13 cellular contexts compared by ENCODE assay signal in the genomic region with DNA sequence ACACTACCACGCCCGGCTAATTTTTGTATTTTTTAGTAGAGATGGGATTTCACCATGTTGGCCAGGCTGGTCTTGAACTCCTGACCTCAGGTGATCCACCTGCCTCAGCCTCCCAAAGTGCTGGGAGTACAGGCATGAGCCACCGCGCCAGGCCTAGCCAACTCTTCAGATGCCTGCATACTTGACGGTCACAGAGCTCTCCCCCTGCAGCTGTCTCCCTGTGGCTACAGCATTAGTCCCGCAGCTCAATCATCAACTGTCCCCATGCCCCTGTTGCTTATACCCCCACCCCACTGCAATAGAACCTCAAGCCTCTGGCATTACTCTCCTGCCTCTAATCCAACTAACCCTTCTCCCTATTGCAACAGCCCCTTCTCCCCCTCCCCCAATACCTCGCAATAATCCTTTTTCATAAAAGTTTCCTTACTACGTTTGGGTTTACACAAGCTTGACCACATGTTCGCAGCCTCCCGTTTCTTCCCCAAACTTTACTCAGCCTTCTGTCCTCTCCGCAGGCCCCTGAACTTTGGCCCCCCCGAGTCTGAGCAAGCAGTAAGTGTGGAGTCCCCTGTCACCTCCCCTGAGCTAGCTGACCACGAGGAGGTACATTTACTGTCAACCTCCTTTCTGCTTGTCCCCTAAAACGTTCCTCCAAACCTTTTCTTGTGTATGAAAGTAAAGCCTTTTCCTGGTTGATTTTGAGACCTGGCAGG. TPM values are rescaled to one million over a fixed set of nuclear protein-coding genes. Genes with fewer than 3 reads are reported as not detected.
DNase-seq lines count a peak whose midpoint lies in the region; ATAC-seq and TF ChIP-seq lines count a peak whose summit lies in the region.
"Had no signal": no experiment of that assay in that cellular context is flagged by ENCODE, and none has a peak within 500 bp of the region (broad histone marks: within the 10 kb centered on the region; RNA-seq: fewer than 3 reads in every experiment).

No MANE protein-coding gene starts in this region.

- peaks cover 18% of the 10 kb centered on the region for H3K36me3 Mint-ChIP-seq in CD4-positive, alpha-beta T cell (ENCODE audit: low read depth)
- H3K36me3 Mint-ChIP-seq in activated CD4-positive, alpha-beta memory T cell treated with anti-CD3 and anti-CD28 coated beads for 36 hours, result peaks cover 10% of the 10 kb centered on the region
- H3K36me3 Mint-ChIP-seq in mesothelial cell of epicardium, result peaks cover 15% of the 10 kb centered on the region

- no peak overlapping the region for H3K27ac Mint-ChIP-seq in CD4-positive, alpha-beta T cell
- H3K27ac Mint-ChIP-seq in activated CD4-positive, alpha-beta memory T cell treated with anti-CD3 and anti-CD28 coated beads for 36 hours, result no peak overlapping the region
- no peak overlapping the region for H3K27ac Mint-ChIP-seq in mesothelial cell of epicardium

- POLR2A ChIA-PET in CD4-positive, alpha-beta T cell (lab: Charles Lee), result no interaction called here
- POLR2A ChIA-PET in activated CD4-positive, alpha-beta memory T cell treated with anti-CD3 and anti-CD28 coated beads for 36 hours (lab: Charles Lee), result no interaction called here

- H3K27me3 ChIP-seq in CD4-positive, alpha-beta T cell (ENCODE audit: control insufficient read depth, insufficient read depth, low read length), result no peaks in the 10 kb centered on the region
- no peaks in the 10 kb centered on the region for H3K27me3 ChIP-seq in DND-41 (ENCODE audit: insufficient read depth, low read length, poor library complexity)

- H4K20me1 ChIP-seq in DND-41 (ENCODE audit: insufficient read depth, low read length), result no peaks in the 10 kb centered on the region

- no peak overlapping the region for H3K4me3 ChIP-seq in DND-41 (ENCODE audit: low read depth in 1 of 2, low read length in 2 of 2)

- peak overlapping the region; percentile 70 for H3K4me3 Mint-ChIP-seq in CD4-positive, alpha-beta T cell
- peak overlapping the region; percentile 51 for H3K4me3 Mint-ChIP-seq in activated CD4-positive, alpha-beta memory T cell treated with anti-CD3 and anti-CD28 coated beads for 36 hours
- H3K4me3 Mint-ChIP-seq in mesothelial cell of epicardium, result peak overlapping the region; percentile 92

- no peaks in the 10 kb centered on the region for H3K9me3 ChIP-seq in CD4-positive, alpha-beta T cell (ENCODE audit: control insufficient read depth, low read length)
- H3K9me3 ChIP-seq in DND-41 (ENCODE audit: insufficient read depth, low read length, severe bottlenecking), result no peaks in the 10 kb centered on the region
- H3K9me3 ChIP-seq: left ventricle myocardium inferior had no signal

- peaks cover 14% of the 10 kb centered on the region for H3K4me1 Mint-ChIP-seq in CD4-positive, alpha-beta T cell (ENCODE audit: low read depth)
- peaks cover 20% of the 10 kb centered on the region for H3K4me1 Mint-ChIP-seq in activated CD4-positive, alpha-beta memory T cell treated with anti-CD3 and anti-CD28 coated beads for 36 hours (ENCODE audit: low read depth)
- H3K4me1 Mint-ChIP-seq in mesothelial cell of epicardium, result peaks cover 19% of the 10 kb centered on the region

- intact Hi-C loops in CD4-positive, alpha-beta T cell (cut with DNase I, micrococcal nuclease), result no loop called here
- intact Hi-C loops in activated CD4-positive, alpha-beta memory T cell treated with anti-CD3 and anti-CD28 coated beads for 36 hours (cut with micrococcal nuclease), result no loop called here

- CTCF ChIA-PET in CD4-positive, alpha-beta T cell (lab: Charles Lee), result interaction anchor here (1.0 kb wide), 1 partner anchor 7 kb away, joined by 3 read pairs; no protein-coding TSS in a partner anchor
- CTCF ChIA-PET in activated CD4-positive, alpha-beta memory T cell treated with anti-CD3 and anti-CD28 coated beads for 36 hours (lab: Charles Lee), result interaction anchor here (1.4 to 1.7 kb wide), 2 partner anchors 56 kb away, joined by 4 to 7 read pairs; no protein-coding TSS in a partner anchor

- H3K27ac ChIP-seq in CD4-positive, alpha-beta T cell (ENCODE audit: low read depth, low read length), result no peak overlapping the region
- no peak overlapping the region for H3K27ac ChIP-seq in DND-41 (ENCODE audit: low read length)
- H3K27ac ChIP-seq: left ventricle myocardium inferior, SK-N-MC, VCaP had no signal

- no peaks in the 10 kb centered on the region for H3K9me3 Mint-ChIP-seq in CD4-positive, alpha-beta T cell
- H3K9me3 Mint-ChIP-seq in activated CD4-positive, alpha-beta memory T cell treated with anti-CD3 and anti-CD28 coated beads for 36 hours, result no peaks in the 10 kb centered on the region
- no peaks in the 10 kb centered on the region for H3K9me3 Mint-ChIP-seq in mesothelial cell of epicardium

- peaks cover 15% of the 10 kb centered on the region for H3K36me3 ChIP-seq in DND-41 (ENCODE audit: insufficient read depth, low read length)

- ATAC-seq in CD4-positive, alpha-beta T cell (ENCODE audit: poor library complexity), result no peak
- no peak for ATAC-seq in DND-41 (ENCODE audit: insufficient read depth, low read depth)
- no peak for ATAC-seq in HG03520 (IDR thresholded peaks at IDR 0.05; ENCODE audit: unreplicated experiment)
- ATAC-seq in HG03378 (IDR thresholded peaks at IDR 0.05; ENCODE audit: unreplicated experiment), result no peak
- ATAC-seq: sciatic nerve had no signal

- H3K79me2 ChIP-seq in DND-41 (ENCODE audit: insufficient read depth, low read length), result peaks cover 35% of the 10 kb centered on the region

- H3K27me3 Mint-ChIP-seq in CD4-positive, alpha-beta T cell, result no peaks in the 10 kb centered on the region
- H3K27me3 Mint-ChIP-seq in activated CD4-positive, alpha-beta memory T cell treated with anti-CD3 and anti-CD28 coated beads for 36 hours, result no peaks in the 10 kb centered on the region
- H3K27me3 Mint-ChIP-seq in mesothelial cell of epicardium (ENCODE audit: low read depth), result no peaks in the 10 kb centered on the region

- DNase-seq in CD4-positive, alpha-beta T cell, result no peak
- DNase-seq in DND-41, result no peak
- DNase-seq in activated CD4-positive, alpha-beta memory T cell treated with anti-CD3 and anti-CD28 coated beads for 36 hours, result no peak
- no peak for DNase-seq in mesothelial cell of epicardium (ENCODE audit: low spot score in 2 of 2, unreplicated experiment in 2 of 2)
- no peak for DNase-seq in anterior cingulate cortex (lab: John Stamatoyannopoulos, UW)
- DNase-seq in GM10266 (ENCODE audit: extremely low spot score), result no peak
- DNase-seq: left ventricle myocardium inferior; stimulated activated CD4-positive, alpha-beta T cell treated with anti-CD3 and anti-CD28 coated beads, Interleukin-2, amount 100 ng/mL, for 48 hours had no signal

- TF ChIP-seq CTCF in CD4-positive, alpha-beta T cell (IDR thresholded peaks at IDR 0.05), result no peak
- no peak for TF ChIP-seq CTCF in DND-41 (IDR thresholded peaks at IDR 0.05; ENCODE audit: borderline replicate concordance, extremely low read depth, low read length, poor library complexity, severe bottlenecking)
- no peak for TF ChIP-seq CTCF in mesothelial cell of epicardium (IDR thresholded peaks at IDR 0.05; ENCODE audit: unreplicated experiment)
- TF ChIP-seq CTCF in GM10266 (IDR thresholded peaks at IDR 0.05; ENCODE audit: control insufficient read depth, insufficient read depth, low read depth, missing control alignments), result no peak

- peaks cover 30% of the 10 kb centered on the region for H3K4me1 ChIP-seq in DND-41 (ENCODE audit: insufficient read depth, low read length)

- no peak overlapping the region; the same call in 1 of the 2 replicates for H3K9ac ChIP-seq in DND-41 (ENCODE audit: low read depth, low read length)

- H3K4me2 ChIP-seq in DND-41 (ENCODE audit: insufficient read depth, low read length), result peak overlapping the region; percentile 91

- H2AFZ ChIP-seq in DND-41 (ENCODE audit: low read depth, low read length), result no peak overlapping the region

RNA-seq across cellular contexts. Expression of gene ZNF77, which starts 1.7 kb away (rescaled TPM):
- total RNA-seq in CD4-positive, alpha-beta T cell, result 1 to 10 TPM; 2.0 to 2.4 TPM
- 1 to 10 TPM; 4.3 to 4.8 TPM for total RNA-seq in activated CD4-positive, alpha-beta memory T cell treated with anti-CD3 and anti-CD28 coated beads for 36 hours
- total RNA-seq in mesothelial cell of epicardium, result 7.8 to 9.9 TPM (median 7.9 TPM) in 3 replicates

RNA-seq across cellular contexts. Expression of gene TLE6, which starts 34.3 kb away (rescaled TPM):
- total RNA-seq in CD4-positive, alpha-beta T cell, result not detected
- total RNA-seq in activated CD4-positive, alpha-beta memory T cell treated with anti-CD3 and anti-CD28 coated beads for 36 hours, result 1 to 10 TPM; 2.5 to 2.6 TPM
- 4.3 to 7.6 TPM (median 6.9 TPM) in 3 replicates for total RNA-seq in mesothelial cell of epicardium

RNA-seq across cellular contexts. Expression of gene ZNF57, which starts 42.4 kb away (rescaled TPM):
- under 1 TPM; 0.47 to 0.82 TPM for total RNA-seq in CD4-positive, alpha-beta T cell
- total RNA-seq in activated CD4-positive, alpha-beta memory T cell treated with anti-CD3 and anti-CD28 coated beads for 36 hours, result 1 to 10 TPM; 6.7 to 8.3 TPM
- total RNA-seq in mesothelial cell of epicardium, result 3.9 to 4.5 TPM (median 4.1 TPM) in 3 replicates
